19 cellular contexts compared by ENCODE assay signal in the genomic region with DNA sequence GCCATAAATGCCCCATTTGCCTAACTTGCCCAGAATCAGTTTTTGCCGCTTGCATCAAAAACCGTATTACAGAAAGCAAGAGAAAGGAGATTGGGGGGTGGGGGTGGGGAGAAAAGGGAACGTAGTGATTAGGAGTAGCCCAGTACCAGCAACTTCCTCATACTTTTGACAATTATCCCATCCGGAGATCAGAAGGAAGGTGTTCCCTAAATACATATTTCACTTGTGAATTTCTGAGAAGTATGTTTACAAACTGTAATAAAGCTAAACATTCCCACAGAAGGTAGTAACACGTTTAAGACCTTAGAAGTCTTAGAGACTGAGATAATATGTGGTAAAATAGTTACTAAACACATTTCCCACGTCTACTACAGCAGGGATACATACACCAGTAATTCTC.
"Had no signal": no experiment of that assay in that cellular context is flagged by ENCODE, and none has a peak within 500 bp of the region (broad histone marks: within the 10 kb centered on the region; RNA-seq: fewer than 3 reads in every experiment).

No MANE protein-coding gene starts in this region.

- H3K36me3 ChIP-seq: brain microvascular endothelial cell, neutrophil, sigmoid colon had no signal

- H3K4me1 ChIP-seq: testis had no signal

- H3K27ac ChIP-seq: brain microvascular endothelial cell, foreskin keratinocyte, neutrophil, parathyroid adenoma, sigmoid colon had no signal

- H3K4me3 ChIP-seq: sigmoid colon, stomach, testis had no signal

- H3K27me3 ChIP-seq: brain microvascular endothelial cell, foreskin keratinocyte, neutrophil, sigmoid colon, stomach, testis had no signal

- DNase-seq: activated CD4-positive, alpha-beta memory T cell treated with anti-CD3 and anti-CD28 coated beads for 36 hours; activated CD4-positive, alpha-beta T cell treated with anti-CD3 and anti-CD28 coated beads for 36 hours; activated effector memory CD4-positive, alpha-beta T cell treated with anti-CD3 and anti-CD28 coated beads, Interleukin-2, amount 50 U/mL, for 16 hours; activated T-cell treated with anti-CD3 and anti-CD28 coated beads, Interleukin-2, amount 50 U/mL, for 24 hours; anterior cingulate cortex; brain microvascular endothelial cell; effector CD8-positive, alpha-beta T cell; left cardiac atrium; mammary epithelial cell; natural killer cell; sigmoid colon; stimulated activated CD4-positive, alpha-beta T cell treated with anti-CD3 and anti-CD28 coated beads, Interleukin-1b, Interleukin-23, amount 100 ng/mL, for 48 hours; stomach; T-cell; T-helper 9 cell; testis had no signal

- H3K9me3 ChIP-seq: neutrophil, sigmoid colon, stomach, testis had no signal

- ATAC-seq: activated CD4-positive, alpha-beta T cell treated with anti-CD3 and anti-CD28 coated beads for 36 hours; foreskin keratinocyte; left cardiac atrium; natural killer cell; T-cell had no signal
